In genomic region chr4:119693127-119693526, GRCh38 we compare ENCODE assay signal across 22 cellular contexts.
A peak's percentile ranks its signal among the peaks of the same experiment; 100 is the strongest.
DNase-seq lines count a peak whose midpoint lies in the region; ATAC-seq and TF ChIP-seq lines count a peak whose summit lies in the region.
"Had no signal": no experiment of that assay in that cellular context is flagged by ENCODE, and none has a peak within 500 bp of the region (broad histone marks: within the 10 kb centered on the region; RNA-seq: fewer than 3 reads in every experiment).

No MANE protein-coding gene starts in this region.

- no TSS peak for BruUV-seq in Calu3 (replicated peaks; lab: Mats Ljungman, UMichigan)

- H3K4me3 Mint-ChIP-seq in Calu3 (ENCODE audit: low read depth, unreplicated experiment) = no peak overlapping the region
- H3K4me3 Mint-ChIP-seq in osteocyte (ENCODE audit: unreplicated experiment) = no peak overlapping the region
- H3K4me3 Mint-ChIP-seq in natural killer cell = no peak overlapping the region
- H3K4me3 Mint-ChIP-seq: activated naive CD8-positive, alpha-beta T cell treated with anti-CD3 and anti-CD28 coated beads for 36 hours; T-helper 2 cell treated with Interferon-gamma antibody and Interleukin-4, amounts not matched to agents 5 μg/mL and 100 μg/mL, for 36 hours had no signal

- H3K27me3 Mint-ChIP-seq in Calu3 (ENCODE audit: unreplicated experiment) (no peaks in the 10 kb centered on the region), osteocyte (ENCODE audit: unreplicated experiment) (no peaks in the 10 kb centered on the region), natural killer cell (ENCODE audit: low read depth in 2 of 2) (no peaks in the 10 kb centered on the region)

- TF ChIP-seq CTCF in Calu3 (IDR thresholded peaks at IDR 0.05; ENCODE audit: unreplicated experiment) (no peak), osteocyte (IDR thresholded peaks at IDR 0.05) (no peak), natural killer cell (IDR thresholded peaks at IDR 0.05) (no peak)

- DNase-seq in Calu3 (no peak), OCI-M1 (lab: John Stamatoyannopoulos, UW) (peak; percentile 44), fibroblast of peridontal ligament (ENCODE audit: extremely low read depth) (peak; percentile 87), osteocyte (ENCODE audit: extremely low spot score, unreplicated experiment) (no peak), CD1c-positive myeloid dendritic cell (ENCODE audit: extremely low spot score) (no peak), natural killer cell (no peak)
- DNase-seq: activated naive CD8-positive, alpha-beta T cell treated with anti-CD3 and anti-CD28 coated beads for 36 hours; brain microvascular endothelial cell; H7; MG63; mucosa of descending colon; NCI-H146; nucleus accumbens; PC-9; sigmoid colon; stimulated activated CD4-positive, alpha-beta T cell treated with anti-CD3 and anti-CD28 coated beads, Interleukin-1b, Interleukin-23, amount 100 ng/mL, for 48 hours; stimulated activated naive CD8-positive, alpha-beta T cell treated with anti-CD3 and anti-CD28 coated beads, Interleukin-15, Interleukin-2, amounts not matched to agents 100 U/mL and 50 U/mL, for 24 hours; transverse colon had no signal

- H3K27ac Mint-ChIP-seq in Calu3 (ENCODE audit: unreplicated experiment) (peak overlapping the region; percentile 45), osteocyte (ENCODE audit: unreplicated experiment) (peak overlapping the region; percentile 86), natural killer cell (no peak overlapping the region)
- H3K27ac Mint-ChIP-seq: activated naive CD8-positive, alpha-beta T cell treated with anti-CD3 and anti-CD28 coated beads for 36 hours; T-helper 2 cell treated with Interferon-gamma antibody and Interleukin-4, amounts not matched to agents 5 μg/mL and 100 μg/mL, for 36 hours had no signal

- intact Hi-C loops in Calu3 (cut with micrococcal nuclease; ENCODE audit: unreplicated experiment) = no loop called here
- intact Hi-C loops in natural killer cell (cut with micrococcal nuclease) = no loop called here

- peaks cover 31% of the 10 kb centered on the region for H3K4me1 Mint-ChIP-seq in Calu3 (ENCODE audit: low read depth, unreplicated experiment)
- peaks cover 15% of the 10 kb centered on the region for H3K4me1 Mint-ChIP-seq in osteocyte (ENCODE audit: unreplicated experiment)
- H3K4me1 Mint-ChIP-seq in natural killer cell = no peaks in the 10 kb centered on the region
- H3K4me1 Mint-ChIP-seq: activated naive CD8-positive, alpha-beta T cell treated with anti-CD3 and anti-CD28 coated beads for 36 hours had no signal

- ATAC-seq in GM18858 (IDR thresholded peaks at IDR 0.05; ENCODE audit: unreplicated experiment) (no peak), natural killer cell (no peak), HG02852 (IDR thresholded peaks at IDR 0.05; ENCODE audit: unreplicated experiment) (no peak)
- ATAC-seq: left lobe of liver; mucosa of descending colon; stimulated activated naive CD8-positive, alpha-beta T cell treated with anti-CD3 and anti-CD28 coated beads, Interleukin-15, Interleukin-2, amounts not matched to agents 100 U/mL and 50 U/mL, for 24 hours had no signal

- peaks cover 4% of the 10 kb centered on the region for H3K36me3 Mint-ChIP-seq in Calu3 (ENCODE audit: insufficient read depth, unreplicated experiment)
- H3K36me3 Mint-ChIP-seq in osteocyte (ENCODE audit: unreplicated experiment) = no peaks in the 10 kb centered on the region
- H3K36me3 Mint-ChIP-seq in natural killer cell = no peaks in the 10 kb centered on the region
- H3K36me3 Mint-ChIP-seq: activated naive CD8-positive, alpha-beta T cell treated with anti-CD3 and anti-CD28 coated beads for 36 hours had no signal

- CTCF ChIA-PET in Calu3 (lab: Charles Lee) = no interaction called here

- H3K9me3 Mint-ChIP-seq in Calu3 (ENCODE audit: low read depth, unreplicated experiment) (peaks cover 8% of the 10 kb centered on the region), osteocyte (ENCODE audit: unreplicated experiment) (no peaks in the 10 kb centered on the region), natural killer cell (peaks cover 6 to 12% of the 10 kb centered on the region in 2 donors)

Comparison
In these comparisons a context has a peak if more than half of its experiments do, and no peak if none do; other contexts are left out.
1. DNase-seq: peak in OCI-M1 (single experiment) and fibroblast of peridontal ligament (single experiment); none in Calu3 (single experiment), osteocyte (single experiment), CD1c-positive myeloid dendritic cell (single experiment) and natural killer cell (single experiment).
2. H3K27ac Mint-ChIP-seq: peak in Calu3 (single experiment) and osteocyte (single experiment); none in natural killer cell (0 of 2).